ENCODE assay signal across 1 cellular context in genomic region chr18:31343454-31343853, GRCh38.
TF ChIP-seq lines count a peak whose summit lies in the region.

No MANE protein-coding gene starts in this region.

TF ChIP-seq in HEK293T, 16 proteins besides CTCF, POLR2A, EP300 and RAD21:
- TF ChIP-seq FOXA1 (IDR thresholded peaks at IDR 0.05): no peak
- no peak for TF ChIP-seq ARNT (IDR thresholded peaks at IDR 0.05)
- TF ChIP-seq NFRKB (IDR thresholded peaks at IDR 0.05): no peak
- TF ChIP-seq LEF1 (IDR thresholded peaks at IDR 0.05; ENCODE audit: borderline replicate concordance): no peak
- TF ChIP-seq SP1 (IDR thresholded peaks at IDR 0.05): no peak
- no peak for TF ChIP-seq L3MBTL2 (conservative IDR thresholded peaks at IDR 0.05)
- no peak for TF ChIP-seq TARDBP (IDR thresholded peaks at IDR 0.05)
- no peak for TF ChIP-seq ELF4 (IDR thresholded peaks at IDR 0.05)
- no peak for TF ChIP-seq HDGF (IDR thresholded peaks at IDR 0.05; ENCODE audit: borderline replicate concordance)
